In genomic region chr15:75252285-75252684, GRCh38 we compare ENCODE assay signal across 12 cellular contexts. TPM values are rescaled to one million over a fixed set of nuclear protein-coding genes. Genes with fewer than 3 reads are reported as not detected.
A peak's percentile ranks its signal among the peaks of the same experiment; 100 is the strongest.
DNase-seq lines count a peak whose midpoint lies in the region; ATAC-seq and TF ChIP-seq lines count a peak whose summit lies in the region.
"Not testable (repeated sequence)": the region's sequence is repeated elsewhere in the genome, so short reads cannot be mapped to it uniquely, and the experiment has no call there.
"Had no signal": no experiment of that assay in that cellular context is flagged by ENCODE, and none has a peak within 500 bp of the region (broad histone marks: within the 10 kb centered on the region; RNA-seq: fewer than 3 reads in every experiment).

No MANE protein-coding gene starts in this region.

- H2AFZ ChIP-seq in GM23338; osteoblast (ENCODE audit: low read length): not testable (repeated sequence)

- not testable (repeated sequence) for H3K9me2 ChIP-seq in GM23338 (ENCODE audit: insufficient read depth)

- DNase-seq in GM23338 (ENCODE audit: low spot score) (peak; percentile 12), HT1080 (ENCODE audit: low read depth) (peak; percentile 15), OCI-M1 (lab: John Stamatoyannopoulos, UW) (peak; percentile 21), fibroblast of peridontal ligament (ENCODE audit: extremely low read depth) (peak; percentile 1)
- DNase-seq in chondrocyte (ENCODE audit: low spot score); osteoblast (ENCODE audit: insufficient read length, low spot score, missing footprints): not testable (repeated sequence)

- H3K27me3 ChIP-seq in GM23338 (ENCODE audit: insufficient read depth), result not testable (repeated sequence)
- H3K27me3 ChIP-seq in osteoblast (ENCODE audit: insufficient read depth, low read length), result peaks cover 52% of the 10 kb centered on the region

- not testable (repeated sequence) for H3K4me3 ChIP-seq in GM23338; osteoblast (ENCODE audit: insufficient read depth, low read length)

- not testable (repeated sequence) for H3K27ac ChIP-seq in GM23338 (ENCODE audit: low read depth); VCaP; osteoblast (ENCODE audit: low read depth, low read length)

- H3K36me3 ChIP-seq in GM23338 (ENCODE audit: insufficient read depth); osteoblast (ENCODE audit: insufficient read depth, low read length): not testable (repeated sequence)

- not testable (repeated sequence) for H3K27me3 Mint-ChIP-seq in GM23338 (ENCODE audit: insufficient read depth, low read depth, poor library complexity)
- peaks cover 43% of the 10 kb centered on the region for H3K27me3 Mint-ChIP-seq in chondrocyte (ENCODE audit: low read depth)

- not testable (repeated sequence) for H3K4me3 Mint-ChIP-seq in GM23338; chondrocyte (ENCODE audit: unreplicated experiment)

- not testable (repeated sequence) for H4K20me1 ChIP-seq in GM23338 (replicated peaks; ENCODE audit: insufficient read depth); osteoblast (ENCODE audit: insufficient read depth, low read length)

- not testable (repeated sequence) for H3F3A ChIP-seq in GM23338 (replicated peaks; ENCODE audit: low read depth)

- H3K4me1 ChIP-seq in GM23338 (ENCODE audit: insufficient read depth), result peaks cover 29% of the 10 kb centered on the region
- not testable (repeated sequence) for H3K4me1 ChIP-seq in osteoblast (ENCODE audit: insufficient read depth, low read length)

- H3K36me3 Mint-ChIP-seq in GM23338 (ENCODE audit: low read depth); chondrocyte (ENCODE audit: low read depth): not testable (repeated sequence)

- H3K4me1 Mint-ChIP-seq in GM23338, result peaks cover 40% of the 10 kb centered on the region
- not testable (repeated sequence) for H3K4me1 Mint-ChIP-seq in chondrocyte (ENCODE audit: low read depth)

- peak; percentile 66 for ATAC-seq in GM23338

- H3K79me2 ChIP-seq in GM23338 (replicated peaks; ENCODE audit: insufficient read depth); osteoblast (ENCODE audit: insufficient read depth, low read length): not testable (repeated sequence)

- not testable (repeated sequence) for H3K4me2 ChIP-seq in GM23338; osteoblast (ENCODE audit: insufficient read depth, low read length)

- H3K9me3 ChIP-seq in osteoblast (ENCODE audit: low read depth, low read length), result not testable (repeated sequence)

- H3K9me3 Mint-ChIP-seq in GM23338; chondrocyte (ENCODE audit: low read depth): not testable (repeated sequence)

- H3K27ac Mint-ChIP-seq in GM23338, result peak overlapping the region; percentile 86; the same call in 1 of the 2 replicates
- H3K27ac Mint-ChIP-seq in chondrocyte (ENCODE audit: unreplicated experiment), result not testable (repeated sequence)

- TF ChIP-seq CTCF in GM23338 (conservative IDR thresholded peaks at IDR 0.05; ENCODE audit: low read depth in 2 of 2) (peak; percentile 36 to 55), VCaP (conservative IDR thresholded peaks at IDR 0.05) (peak; percentile 35), chondrocyte (IDR thresholded peaks at IDR 0.05) (peak; percentile 34), osteoblast (IDR thresholded peaks at IDR 0.05; ENCODE audit: extremely low read depth, low read depth, low read length) (peak; percentile 14)

RNA-seq across cellular contexts. Expression of gene GOLGA6C, which starts 5.8 kb away (rescaled TPM):
- total RNA-seq in GM23338 (2014; rRNA removed; shearing (Covaris generic)), result 0.70 and 1.3 TPM in 2 replicates
- polyA plus RNA-seq in GM23338 (2016; fragmentation: Nextera tagmentation; extraction: Ambion mirVana), result 0.34 TPM in 1 of 2 replicates, not detected in the other
- not detected in 2 replicates for total RNA-seq in HT1080 (2014; rRNA removed; shearing (Covaris generic))
- not detected in 2 replicates for polyA plus RNA-seq in HT1080 (2015; cell fraction: cytosol; rRNA removed)
- not detected in 2 replicates for polyA plus RNA-seq in HT1080 (2015; cell fraction: nucleus; rRNA removed)
- total RNA-seq in chondrocyte, result not detected in 3 replicates
- not detected in 2 replicates for total RNA-seq in osteoblast
- total RNA-seq: Calu3; MCF 10A; PC-9; T-helper 1 cell treated with Interleukin-12 subunit alpha and Interleukin-12 subunit beta and Interleukin-4 antibody, amounts not matched to agents 30 ng/mL and 1 ng/mL, for 36 hours had no signal
- polyA plus RNA-seq: BJ had no signal

RNA-seq across cellular contexts. Expression of gene GOLGA6D, which starts 30.4 kb away (rescaled TPM):
- 1.0 and 2.1 TPM in 2 replicates for total RNA-seq in GM23338 (2014; rRNA removed; shearing (Covaris generic))
- 0.71 and 0.99 TPM in 2 replicates for polyA plus RNA-seq in GM23338 (2016; fragmentation: Nextera tagmentation; extraction: Ambion mirVana)
- total RNA-seq in HT1080 (2014; rRNA removed; shearing (Covaris generic)), result not detected in 2 replicates
- polyA plus RNA-seq in HT1080 (2015; cell fraction: cytosol; rRNA removed), result not detected in 2 replicates
- not detected in 2 replicates for polyA plus RNA-seq in HT1080 (2015; cell fraction: nucleus; rRNA removed)
- total RNA-seq in chondrocyte (0.15 TPM in 1 of 3 replicates, not detected in the others), osteoblast (not detected in 2 replicates)
- total RNA-seq: Calu3; MCF 10A; PC-9; T-helper 1 cell treated with Interleukin-12 subunit alpha and Interleukin-12 subunit beta and Interleukin-4 antibody, amounts not matched to agents 30 ng/mL and 1 ng/mL, for 36 hours had no signal
- polyA plus RNA-seq: BJ had no signal

RNA-seq across cellular contexts. Expression of gene C15orf39, which starts 50.6 kb away (rescaled TPM):
- total RNA-seq in GM23338 (2014; rRNA removed; shearing (Covaris generic)), result 48.5 and 54.1 TPM in 2 replicates
- polyA plus RNA-seq in GM23338 (2016; fragmentation: Nextera tagmentation; extraction: Ambion mirVana), result 13.4 and 13.9 TPM in 2 replicates
- total RNA-seq in HT1080 (2014; rRNA removed; shearing (Covaris generic)), result 17.2 and 21.1 TPM in 2 replicates
- 11.6 and 13.5 TPM in 2 replicates for polyA plus RNA-seq in HT1080 (2015; cell fraction: cytosol; rRNA removed)
- 9.9 and 11.5 TPM in 2 replicates for polyA plus RNA-seq in HT1080 (2015; cell fraction: nucleus; rRNA removed)
- total RNA-seq in chondrocyte (12.2 to 33.4 TPM (median 32.9 TPM) in 3 replicates), osteoblast (4.7 and 6.5 TPM in 2 replicates)
